Comparison of ENCODE assay signal across 1 cellular context in genomic region chr4:172055046-172055445, GRCh38.
A peak's percentile ranks its signal among the peaks of the same experiment; 100 is the strongest.
TF ChIP-seq lines count a peak whose summit lies in the region.

No MANE protein-coding gene starts in this region.

TF ChIP-seq in GM12878, 131 proteins besides CTCF, POLR2A, EP300 and RAD21 (continued from another document):
- TF ChIP-seq SPI1 (IDR thresholded peaks at IDR 0.05; ENCODE audit: borderline replicate concordance, insufficient read depth, low read depth, low read length) (no peak), NFIC (IDR thresholded peaks at IDR 0.05; ENCODE audit: low read depth, low read length) (peak; percentile 69), JUNB (IDR thresholded peaks at IDR 0.05) (peak; percentile 49), EED (IDR thresholded peaks at IDR 0.05; ENCODE audit: low read depth) (peak; percentile 53; the same call in 1 of the 2 replicates), IKZF2 (IDR thresholded peaks at IDR 0.05) (peak; percentile 15 to 20; a peak in 1 of 4 replicates), SMC3 (IDR thresholded peaks at IDR 0.05; ENCODE audit: borderline replicate concordance, low read length) (no peak), FOS (IDR thresholded peaks at IDR 0.05; ENCODE audit: borderline replicate concordance, extremely low read depth, insufficient read length) (no peak), MTA3 (IDR thresholded peaks at IDR 0.05; ENCODE audit: borderline replicate concordance, low read length) (no peak), NFXL1 (IDR thresholded peaks at IDR 0.05; ENCODE audit: borderline replicate concordance) (no peak), RUNX3 (IDR thresholded peaks at IDR 0.05; ENCODE audit: low read length) (peak; percentile 78), HSF1 (IDR thresholded peaks at IDR 0.05; ENCODE audit: low read depth, low read length) (no peak)
TF ChIP-seq in GM12878: peak in this region for 6.
